25 cellular contexts compared by ENCODE assay signal in the genomic region with DNA sequence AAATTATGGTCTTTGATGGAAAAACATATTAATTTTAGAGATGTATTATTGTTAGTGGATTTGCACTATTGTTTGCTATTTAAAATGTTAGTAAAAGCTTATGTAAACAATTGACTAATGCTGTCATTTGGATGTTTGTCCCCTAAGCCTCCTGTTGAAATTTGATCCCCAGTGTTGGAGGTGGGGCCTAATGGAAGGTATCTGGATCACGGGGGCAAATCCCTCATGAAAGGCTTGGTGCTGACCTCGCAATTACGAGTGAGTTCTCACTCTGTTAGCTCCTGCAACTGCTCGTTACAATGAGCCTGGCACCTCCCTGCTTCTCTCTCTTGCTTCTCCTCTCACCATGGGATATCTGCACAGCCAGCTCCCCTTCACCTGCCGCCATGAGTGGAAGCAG. TPM values are rescaled to one million over a fixed set of nuclear protein-coding genes. Genes with fewer than 3 reads are reported as not detected.
DNase-seq lines count a peak whose midpoint lies in the region; FAIRE-seq and TF ChIP-seq lines count a peak whose summit lies in the region.
"Had no signal": no experiment of that assay in that cellular context is flagged by ENCODE, and none has a peak within 500 bp of the region (broad histone marks: within the 10 kb centered on the region; RNA-seq: fewer than 3 reads in every experiment).

No MANE protein-coding gene starts in this region.

- peak; percentile 92 for DNase-seq in DMS53 (lab: John Stamatoyannopoulos, UW)
- DNase-seq in NCI-H1105 (lab: John Stamatoyannopoulos, UW) = peak; percentile 57
- DNase-seq in NCI-H774 (lab: John Stamatoyannopoulos, UW) = peak; percentile 76
- DNase-seq in iPS DF 6.9 (ENCODE audit: low read depth, low spot score) = peak; percentile 31
- DNase-seq in sigmoid colon = no peak
- DNase-seq in kidney = no peak
- DNase-seq in stomach = no peak
- no peak for DNase-seq in D341Med (ENCODE audit: low spot score)
- DNase-seq: activated CD4-positive, alpha-beta memory T cell treated with anti-CD3 and anti-CD28 coated beads for 36 hours; activated naive CD4-positive, alpha-beta T cell treated with anti-CD3 and anti-CD28 coated beads, Interleukin-2, amount 10 ng/mL, durations not matched to agents 7 days and 5 days; activated T-cell treated with anti-CD3 and anti-CD28 coated beads, Interleukin-2, amount 50 U/mL, for 1 hour; CD4-positive, CD25-positive, alpha-beta regulatory T cell; DND-41; effector CD4-positive, alpha-beta T cell; KG1; NCI-H1092 treated with DMSO at 0.1 percent for 48 hours; NCI-H2171 treated with DMSO at 0.1 percent for 48 hours; nucleus accumbens; stimulated activated CD4-positive, alpha-beta T cell treated with anti-CD3 and anti-CD28 coated beads, Interleukin-12 subunit alpha, Interleukin-12 subunit beta, amount 100 ng/mL, for 4 hours; T-cell had no signal

- no peak overlapping the region for H3K27ac ChIP-seq in iPS DF 6.9 (ENCODE audit: low read length)
- no peak overlapping the region for H3K27ac ChIP-seq in sigmoid colon
- no peak overlapping the region for H3K27ac ChIP-seq in kidney (ENCODE audit: low read depth in 2 of 2, low read length in 2 of 2)
- no peak overlapping the region for H3K27ac ChIP-seq in stomach
- H3K27ac ChIP-seq: esophagus muscularis mucosa, gastroesophageal sphincter, vagina had no signal

- intact Hi-C loops in sigmoid colon (cut with DNase I) = no loop called here
- intact Hi-C loops in kidney (cut with DNase I) = no loop called here
- intact Hi-C loops in stomach (cut with DNase I; ENCODE audit: low total_unique reads) = no loop called here

- WGBS in iPS DF 6.9 (ENCODE audit: insufficient coverage, insufficient read length) = no CpG with 5 or more reads among the region's 5 CpGs
- WGBS in sigmoid colon, 2 donors = 55 to 59% methylated on average over 5 of the region's 5 CpGs
- 18 to 42% (median 29%) methylated on average over 5 of the region's 5 CpGs for WGBS in stomach, 5 donors

- H3K27me3 ChIP-seq in iPS DF 6.9 (ENCODE audit: control insufficient read depth, insufficient read depth, low read length) (no peaks in the 10 kb centered on the region), sigmoid colon (peaks cover 0 to 12% (median 0%) of the 10 kb centered on the region in 3 donors), stomach (no peaks in the 10 kb centered on the region)
- H3K27me3 ChIP-seq: gastroesophageal sphincter, vagina had no signal

- no peaks in the 10 kb centered on the region for H3K36me3 ChIP-seq in iPS DF 6.9 (ENCODE audit: control insufficient read depth, insufficient read depth, low read length)
- H3K36me3 ChIP-seq in sigmoid colon = no peaks in the 10 kb centered on the region
- H3K36me3 ChIP-seq in kidney (ENCODE audit: control insufficient read depth in 1 of 2, insufficient read depth in 2 of 2, low read length in 2 of 2) = no peaks in the 10 kb centered on the region
- no peaks in the 10 kb centered on the region for H3K36me3 ChIP-seq in stomach
- H3K36me3 ChIP-seq: esophagus muscularis mucosa, gastroesophageal sphincter, vagina had no signal

- H3K9me3 ChIP-seq in iPS DF 6.9 (ENCODE audit: control insufficient read depth, insufficient read depth, low read length) (no peaks in the 10 kb centered on the region), sigmoid colon (peaks cover 0 to 3% (median 0%) of the 10 kb centered on the region in 4 donors), kidney (ENCODE audit: control insufficient read depth in 1 of 2, low read length in 2 of 2) (no peaks in the 10 kb centered on the region), stomach (peaks cover 0 to 7% (median 0%) of the 10 kb centered on the region in 4 donors)
- H3K9me3 ChIP-seq: esophagus muscularis mucosa, gastroesophageal sphincter, vagina had no signal

- FAIRE-seq in kidney (lab: Jason Lieb, UNC) = no peak
- FAIRE-seq: astrocyte had no signal

- H3K9ac ChIP-seq in kidney (ENCODE audit: low read length in 2 of 2) = no peak overlapping the region

- TF ChIP-seq EP300 in sigmoid colon (IDR thresholded peaks at IDR 0.05) (no peak), stomach (IDR thresholded peaks at IDR 0.05) (no peak)

- H3K4me1 ChIP-seq in iPS DF 6.9 (ENCODE audit: control insufficient read depth, insufficient read depth, low read length) = peaks cover 2% of the 10 kb centered on the region; the same call in 1 of the 2 replicates
- no peaks in the 10 kb centered on the region for H3K4me1 ChIP-seq in sigmoid colon
- no peaks in the 10 kb centered on the region for H3K4me1 ChIP-seq in kidney (ENCODE audit: control insufficient read depth in 1 of 2, insufficient read depth in 1 of 2, low read depth in 1 of 2, low read length in 2 of 2)
- no peaks in the 10 kb centered on the region for H3K4me1 ChIP-seq in stomach
- H3K4me1 ChIP-seq: esophagus muscularis mucosa, gastroesophageal sphincter, vagina had no signal

- H3K4me3 ChIP-seq in iPS DF 6.9 (ENCODE audit: low read length) = no peak overlapping the region
- H3K4me3 ChIP-seq in sigmoid colon = no peak overlapping the region
- no peak overlapping the region for H3K4me3 ChIP-seq in kidney (ENCODE audit: low read length in 2 of 2)
- no peak overlapping the region for H3K4me3 ChIP-seq in stomach
- H3K4me3 ChIP-seq: esophagus muscularis mucosa, gastroesophageal sphincter, vagina had no signal

- TF ChIP-seq CTCF in sigmoid colon (IDR thresholded peaks at IDR 0.05) = no peak
- no peak for TF ChIP-seq CTCF in kidney (IDR thresholded peaks at IDR 0.05; ENCODE audit: borderline replicate concordance, extremely low read depth, insufficient read depth)
- TF ChIP-seq CTCF in stomach (IDR thresholded peaks at IDR 0.05) = no peak

- no peak for TF ChIP-seq POLR2A in sigmoid colon (IDR thresholded peaks at IDR 0.05)
- TF ChIP-seq POLR2A in stomach (IDR thresholded peaks at IDR 0.05) = no peak

RNA-seq across cellular contexts. Expression of gene TMEM35B, which starts 14.3 kb away (rescaled TPM):
- 10 to 100 TPM; 18.6 to 53.8 (median 29.0) TPM for total RNA-seq in sigmoid colon
- polyA plus RNA-seq in sigmoid colon = 10 to 100 TPM in 1 of 3 donors, 1 to 10 TPM in 2; 7.6 to 38.8 (median 9.0) TPM
- 44.2 TPM for total RNA-seq in kidney
- 48.3 TPM for polyA plus RNA-seq in kidney (ENCODE audit: insufficient read depth, low read depth, low replicate concordance)
- 100 to 1,000 TPM in 1 of 5 donors, 10 to 100 TPM in 3, 1 to 10 TPM in 1; 2.0 to 131 (median 17.6) TPM for total RNA-seq in stomach
- 10 to 100 TPM; 12.5 to 31.1 (median 15.1) TPM for polyA plus RNA-seq in stomach

RNA-seq across cellular contexts. Expression of gene DLGAP3, which starts 41.4 kb away (rescaled TPM):
- under 1 TPM; 0.36 to 0.68 (median 0.52) TPM for total RNA-seq in sigmoid colon
- under 1 TPM in 1 of 3 donors, not detected in 2; 0.63 TPM for polyA plus RNA-seq in sigmoid colon
- total RNA-seq in kidney = 1.0 TPM
- polyA plus RNA-seq in kidney (ENCODE audit: insufficient read depth, low read depth, low replicate concordance) = 0.71 TPM
- total RNA-seq in stomach = under 1 TPM in 2 of 5 donors, not detected in 3; 0.18 to 0.29 TPM
- under 1 TPM; 0.15 to 0.25 (median 0.15) TPM for polyA plus RNA-seq in stomach
- total RNA-seq: vagina had no signal
- polyA plus RNA-seq: AG04450 had no signal

Comparison
In these comparisons a context has a peak if more than half of its experiments do, and no peak if none do; other contexts are left out.
1. DNase-seq: peak in DMS53 (single experiment), NCI-H1105 (single experiment), NCI-H774 (single experiment) and iPS DF 6.9 (single experiment); none in sigmoid colon (single experiment), kidney (single experiment), stomach (single experiment) and D341Med (single experiment).